In genomic region chr4:9970399-9971011, GRCh38 we compare ENCODE assay signal across 10 cellular contexts. TPM values are rescaled to one million over a fixed set of nuclear protein-coding genes. Genes with fewer than 3 reads are reported as not detected.
A peak's percentile ranks its signal among the peaks of the same experiment; 100 is the strongest.
DNase-seq lines count a peak whose midpoint lies in the region; ATAC-seq and TF ChIP-seq lines count a peak whose summit lies in the region.
"Had no signal": no experiment of that assay in that cellular context is flagged by ENCODE, and none has a peak within 500 bp of the region (broad histone marks: within the 10 kb centered on the region; RNA-seq: fewer than 3 reads in every experiment).

No MANE protein-coding gene starts in this region.

- H3K9me3 Mint-ChIP-seq in activated naive CD4-positive, alpha-beta T cell treated with anti-CD3 and anti-CD28 coated beads, Interleukin-2, amount 10 ng/mL, durations not matched to agents 7 days and 5 days = peaks cover 18% of the 10 kb centered on the region
- peaks cover 11 to 12% of the 10 kb centered on the region in 2 donors for H3K9me3 Mint-ChIP-seq in activated naive CD4-positive, alpha-beta T cell treated with anti-CD3 and anti-CD28 coated beads, Interleukin-2, amount 50 U/mL, for 72 hours
- H3K9me3 Mint-ChIP-seq in IgD-negative memory B cell = peaks cover 0 to 3% (median 0%) of the 10 kb centered on the region in 3 donors
- peaks cover 4% of the 10 kb centered on the region for H3K9me3 Mint-ChIP-seq in CD8-positive, alpha-beta T cell

- H4K20me1 ChIP-seq in PC-9 (ENCODE audit: insufficient read depth) = no peaks in the 10 kb centered on the region

- in situ Hi-C loops in transverse colon (cut with MboI; ENCODE audit: low pct_ligation_motif_present in 1 of 4, low pct_unique_long_range_greater_than_20kb in 1 of 4, low sequenced_read_pairs in 3 of 4) = no loop called here

- no peaks in the 10 kb centered on the region for H3K36me3 ChIP-seq in transverse colon
- H3K36me3 ChIP-seq in PC-9 (ENCODE audit: low read depth) = no peaks in the 10 kb centered on the region
- H3K36me3 ChIP-seq in CD8-positive, alpha-beta T cell (ENCODE audit: insufficient read depth, low read length) = no peaks in the 10 kb centered on the region

- BruUV-seq in PC-9 (replicated peaks; lab: Mats Ljungman, UMichigan) = no TSS peak

- TF ChIP-seq EP300 in transverse colon (IDR thresholded peaks at IDR 0.05; ENCODE audit: low read depth) = no peak

- 61 to 90% methylated on average over 6 of the region's 6 CpGs for WGBS in transverse colon (ENCODE audit: low coverage in 1 of 2), 2 donors

- H3K27me3 ChIP-seq in transverse colon = no peaks in the 10 kb centered on the region
- H3K27me3 ChIP-seq in PC-9 (ENCODE audit: insufficient read depth, low read depth) = no peaks in the 10 kb centered on the region
- no peaks in the 10 kb centered on the region for H3K27me3 ChIP-seq in CD8-positive, alpha-beta T cell (ENCODE audit: insufficient read depth, low read length)

- POLR2A ChIA-PET in PC-9 (lab: Charles Lee; ENCODE audit: unreplicated experiment) = no interaction called here
- POLR2A ChIA-PET in CD8-positive, alpha-beta T cell (lab: Charles Lee) = no interaction called here

- no peaks in the 10 kb centered on the region for H3F3A ChIP-seq in PC-9 (ENCODE audit: insufficient read depth, low read depth)

- peaks cover 42% of the 10 kb centered on the region for H3K4me1 Mint-ChIP-seq in activated naive CD4-positive, alpha-beta T cell treated with anti-CD3 and anti-CD28 coated beads, Interleukin-2, amount 10 ng/mL, durations not matched to agents 7 days and 5 days
- H3K4me1 Mint-ChIP-seq in IgD-negative memory B cell = peaks cover 14 to 22% (median 18%) of the 10 kb centered on the region in 3 donors
- no peaks in the 10 kb centered on the region for H3K4me1 Mint-ChIP-seq in CD8-positive, alpha-beta T cell (ENCODE audit: low read depth)
- H3K4me1 Mint-ChIP-seq: nephron had no signal

- H3K9me3 ChIP-seq in transverse colon (no peaks in the 10 kb centered on the region), PC-9 (ENCODE audit: insufficient read depth, low read depth) (no peaks in the 10 kb centered on the region)
- H3K9me3 ChIP-seq in CD8-positive, alpha-beta T cell (ENCODE audit: low read length) = no peaks in the 10 kb centered on the region

- H2AFZ ChIP-seq in PC-9 = no peak overlapping the region

- no peaks in the 10 kb centered on the region for H3K9me2 ChIP-seq in PC-9 (ENCODE audit: insufficient read depth)

- H3K27me3 Mint-ChIP-seq in activated naive CD4-positive, alpha-beta T cell treated with anti-CD3 and anti-CD28 coated beads, Interleukin-2, amount 10 ng/mL, durations not matched to agents 7 days and 5 days = no peaks in the 10 kb centered on the region
- no peaks in the 10 kb centered on the region for H3K27me3 Mint-ChIP-seq in IgD-negative memory B cell
- no peaks in the 10 kb centered on the region for H3K27me3 Mint-ChIP-seq in CD8-positive, alpha-beta T cell (ENCODE audit: low read depth)

- no peak overlapping the region for H3K4me3 Mint-ChIP-seq in activated naive CD4-positive, alpha-beta T cell treated with anti-CD3 and anti-CD28 coated beads, Interleukin-2, amount 10 ng/mL, durations not matched to agents 7 days and 5 days
- H3K4me3 Mint-ChIP-seq in IgD-negative memory B cell = peak overlapping the region in 2 of 4 donors; percentile 75 to 78
- no peak overlapping the region for H3K4me3 Mint-ChIP-seq in CD8-positive, alpha-beta T cell
- H3K4me3 Mint-ChIP-seq: nephron had no signal

- H3K4me1 ChIP-seq in transverse colon (no peaks in the 10 kb centered on the region), PC-9 (replicated peaks; ENCODE audit: insufficient read depth) (no peaks in the 10 kb centered on the region)
- H3K4me1 ChIP-seq in CD8-positive, alpha-beta T cell (ENCODE audit: insufficient read depth, low read length) = no peaks in the 10 kb centered on the region

- intact Hi-C loops in transverse colon (cut with DNase I; ENCODE audit: low total_unique reads) (no loop called here), PC-9 (cut with micrococcal nuclease; ENCODE audit: unreplicated experiment) (no loop called here)
- intact Hi-C loops in CD8-positive, alpha-beta T cell (cut with DNase I, micrococcal nuclease) = no loop called here

- no peak overlapping the region for H3K4me3 ChIP-seq in transverse colon
- no peak overlapping the region for H3K4me3 ChIP-seq in PC-9
- no peak overlapping the region for H3K4me3 ChIP-seq in CD8-positive, alpha-beta T cell (ENCODE audit: low read depth, low read length)

- H3K4me2 ChIP-seq in PC-9 = no peak overlapping the region

- no peak for ATAC-seq in activated naive CD4-positive, alpha-beta T cell treated with anti-CD3 and anti-CD28 coated beads, Interleukin-2, amount 50 U/mL, for 72 hours
- peak; percentile 88 for ATAC-seq in HG02759 (IDR thresholded peaks at IDR 0.05; ENCODE audit: unreplicated experiment)
- no peak for ATAC-seq in CD8-positive, alpha-beta T cell

- peak overlapping the region; percentile 85 for H3K27ac Mint-ChIP-seq in activated naive CD4-positive, alpha-beta T cell treated with anti-CD3 and anti-CD28 coated beads, Interleukin-2, amount 10 ng/mL, durations not matched to agents 7 days and 5 days
- H3K27ac Mint-ChIP-seq in activated naive CD4-positive, alpha-beta T cell treated with anti-CD3 and anti-CD28 coated beads, Interleukin-2, amount 50 U/mL, for 72 hours = no peak overlapping the region
- H3K27ac Mint-ChIP-seq in IgD-negative memory B cell = peak overlapping the region; percentile 45 to 92 (median 54)
- H3K27ac Mint-ChIP-seq in CD8-positive, alpha-beta T cell = no peak overlapping the region
- H3K27ac Mint-ChIP-seq: nephron had no signal

- H3K36me3 Mint-ChIP-seq in activated naive CD4-positive, alpha-beta T cell treated with anti-CD3 and anti-CD28 coated beads, Interleukin-2, amount 10 ng/mL, durations not matched to agents 7 days and 5 days = peaks cover 15% of the 10 kb centered on the region
- peaks cover 10 to 21% of the 10 kb centered on the region in 2 donors for H3K36me3 Mint-ChIP-seq in activated naive CD4-positive, alpha-beta T cell treated with anti-CD3 and anti-CD28 coated beads, Interleukin-2, amount 50 U/mL, for 72 hours
- H3K36me3 Mint-ChIP-seq in IgD-negative memory B cell = no peaks in the 10 kb centered on the region
- H3K36me3 Mint-ChIP-seq in CD8-positive, alpha-beta T cell = peaks cover 2% of the 10 kb centered on the region

- no peaks in the 10 kb centered on the region for H3K79me2 ChIP-seq in PC-9 (ENCODE audit: low read depth)

- H3K27ac ChIP-seq in transverse colon (no peak overlapping the region), PC-9 (no peak overlapping the region)
- no peak overlapping the region for H3K27ac ChIP-seq in CD8-positive, alpha-beta T cell (ENCODE audit: low read depth, low read length)

- DNase-seq in activated naive CD4-positive, alpha-beta T cell treated with anti-CD3 and anti-CD28 coated beads, Interleukin-2, amount 10 ng/mL, durations not matched to agents 7 days and 5 days = peak; percentile 27
- no peak for DNase-seq in activated naive CD4-positive, alpha-beta T cell treated with anti-CD3 and anti-CD28 coated beads, Interleukin-2, amount 50 U/mL, for 72 hours (ENCODE audit: low spot score in 2 of 2)
- DNase-seq in transverse colon = peak; percentile 39
- no peak for DNase-seq in PC-9
- DNase-seq in CD8-positive, alpha-beta T cell = no peak
- DNase-seq in NCI-H2107 (lab: John Stamatoyannopoulos, UW) = no peak
- DNase-seq: stimulated activated CD4-positive, alpha-beta T cell treated with anti-CD3 and anti-CD28 coated beads, Interleukin-2, amount 100 ng/mL, for 24 hours had no signal

- no peak for TF ChIP-seq CTCF in transverse colon (IDR thresholded peaks at IDR 0.05)
- TF ChIP-seq CTCF in PC-9 (conservative IDR thresholded peaks at IDR 0.05) = no peak
- no peak for TF ChIP-seq CTCF in CD8-positive, alpha-beta T cell (IDR thresholded peaks at IDR 0.05)

- CTCF ChIA-PET in activated naive CD4-positive, alpha-beta T cell treated with anti-CD3 and anti-CD28 coated beads, Interleukin-2, amount 10 ng/mL, durations not matched to agents 7 days and 5 days (lab: Charles Lee) = interaction anchor here (1.3 kb wide), 1 partner anchor 10 kb away, joined by 5 read pairs; no protein-coding TSS in a partner anchor
- CTCF ChIA-PET in PC-9 (lab: Charles Lee) = no interaction called here
- CTCF ChIA-PET in CD8-positive, alpha-beta T cell (lab: Charles Lee) = interaction anchor here (1.1 kb wide), 1 partner anchor 11 kb away, joined by 3 read pairs; no protein-coding TSS in a partner anchor

- TF ChIP-seq POLR2A in transverse colon (IDR thresholded peaks at IDR 0.05) = no peak

RNA-seq across cellular contexts. Expression of gene SLC2A9, which starts 50.8 kb away (rescaled TPM):
- 1 to 10 TPM in 1 of 2 donors, under 1 TPM in 1; 0.52 to 1.2 TPM for total RNA-seq in activated naive CD4-positive, alpha-beta T cell treated with anti-CD3 and anti-CD28 coated beads, Interleukin-2, amount 50 U/mL, for 72 hours
- polyA plus RNA-seq in IgD-negative memory B cell = 0.41 TPM
- 1 to 10 TPM in 3 of 4 donors, not detected in 1; 2.2 to 4.0 (median 3.4) TPM for total RNA-seq in transverse colon
- 0.28 and 1.1 TPM in 2 replicates for total RNA-seq in PC-9 (2021)
- total RNA-seq in CD8-positive, alpha-beta T cell = 1 to 10 TPM; 1.1 to 1.8 TPM

Comparison
In these comparisons a context has a peak if more than half of its experiments do, and no peak if none do; other contexts are left out.
1. DNase-seq: peak in activated naive CD4-positive, alpha-beta T cell treated with anti-CD3 and anti-CD28 coated beads, Interleukin-2, amount 10 ng/mL, durations not matched to agents 7 days and 5 days (single experiment) and transverse colon (single experiment); none in activated naive CD4-positive, alpha-beta T cell treated with anti-CD3 and anti-CD28 coated beads, Interleukin-2, amount 50 U/mL, for 72 hours (0 of 2), PC-9 (0 of 2), CD8-positive, alpha-beta T cell (0 of 7) and NCI-H2107 (single experiment).
2. H3K27ac Mint-ChIP-seq: peak in activated naive CD4-positive, alpha-beta T cell treated with anti-CD3 and anti-CD28 coated beads, Interleukin-2, amount 10 ng/mL, durations not matched to agents 7 days and 5 days (single experiment) and IgD-negative memory B cell (3 of 3); none in activated naive CD4-positive, alpha-beta T cell treated with anti-CD3 and anti-CD28 coated beads, Interleukin-2, amount 50 U/mL, for 72 hours (0 of 2) and CD8-positive, alpha-beta T cell (single experiment).